Comparison of ENCODE assay signal across 8 cellular contexts in genomic region chr6:89297695-89298351, GRCh38. TPM values are rescaled to one million over a fixed set of nuclear protein-coding genes. Genes with fewer than 3 reads are reported as not detected.
A peak's percentile ranks its signal among the peaks of the same experiment; 100 is the strongest.
DNase-seq lines count a peak whose midpoint lies in the region; ATAC-seq lines count a peak whose summit lies in the region.

No MANE protein-coding gene starts in this region.

- peak; percentile 73 for DNase-seq in CD1c-positive myeloid dendritic cell (ENCODE audit: extremely low spot score)
- peak; percentile 41 for DNase-seq in SK-N-DZ (ENCODE audit: low spot score)
- DNase-seq in activated naive CD8-positive, alpha-beta T cell treated with anti-CD3 and anti-CD28 coated beads, Interleukin-2, amount 50 U/mL, for 16 hours (ENCODE audit: low read depth, low spot score), result peak; percentile 16
- DNase-seq in kidney glomerular epithelial cell (lab: John Stamatoyannopoulos, UW), result peak; percentile 95
- DNase-seq in stimulated activated CD8-positive, alpha-beta memory T cell treated with anti-CD3 and anti-CD28 coated beads, Interleukin-12 subunit alpha, Interleukin-12 subunit beta, amount 100 ng/mL, for 1 hour (ENCODE audit: low read depth), result peak; percentile 24
- DNase-seq in NCI-H1092 treated with DMSO at 0.1 percent for 48 hours (lab: John Stamatoyannopoulos, UW), result no peak

- ATAC-seq in GM19455 (IDR thresholded peaks at IDR 0.05; ENCODE audit: unreplicated experiment) (peak; percentile 95), HG03457 (IDR thresholded peaks at IDR 0.05; ENCODE audit: unreplicated experiment) (peak; percentile 90)

RNA-seq across cellular contexts. Expression of gene GABRR2, which starts 17.3 kb away (rescaled TPM):
- not detected in 2 replicates for polyA plus RNA-seq in SK-N-DZ (2014; cell fraction: cytosol; rRNA removed)
- polyA plus RNA-seq in SK-N-DZ (2014; cell fraction: nucleus; rRNA removed), result 0.19 and 0.57 TPM in 2 replicates

RNA-seq across cellular contexts. Expression of gene UBE2J1, which starts 54.7 kb away (rescaled TPM):
- polyA plus RNA-seq in SK-N-DZ (2014; cell fraction: cytosol; rRNA removed), result 22.8 and 23.8 TPM in 2 replicates
- 10.8 and 11.4 TPM in 2 replicates for polyA plus RNA-seq in SK-N-DZ (2014; cell fraction: nucleus; rRNA removed)
